ENCODE assay signal across 9 cellular contexts in genomic region chr3:119809249-119810017, GRCh38. TPM values are rescaled to one million over a fixed set of nuclear protein-coding genes. Genes with fewer than 3 reads are reported as not detected.
A peak's percentile ranks its signal among the peaks of the same experiment; 100 is the strongest.
DNase-seq lines count a peak whose midpoint lies in the region; ATAC-seq lines count a peak whose summit lies in the region.
"Had no signal": no experiment of that assay in that cellular context is flagged by ENCODE, and none has a peak within 500 bp of the region (broad histone marks: within the 10 kb centered on the region; RNA-seq: fewer than 3 reads in every experiment).

No MANE protein-coding gene starts in this region.

- H3K4me3 Mint-ChIP-seq in activated T-helper 2 cell treated with anti-CD3 and anti-CD28 coated beads, Interferon-gamma antibody, Interleukin-2, Interleukin-4, amounts not matched to agents 10 μg/mL and 5 μg/mL and 100 μg/mL, durations not matched to agents 14 hours and 24 hours and 36 hours (ENCODE audit: low read depth), result peak overlapping the region; percentile 71

- ATAC-seq in activated CD4-positive, CD25-positive, alpha-beta regulatory T cell treated with anti-CD3 and anti-CD28 coated beads, Interleukin-2, amount 50 U/mL, for 24 hours, result no peak
- ATAC-seq in HG02852 (IDR thresholded peaks at IDR 0.05; ENCODE audit: unreplicated experiment), result peak; percentile 48
- ATAC-seq in left lobe of liver, result no peak

- no peaks in the 10 kb centered on the region for H3K27me3 ChIP-seq in mucosa of rectum (ENCODE audit: control insufficient read depth in 2 of 2, insufficient read depth in 2 of 2, low read length in 2 of 2)
- H3K27me3 ChIP-seq: BLaER1 treated with 17β-estradiol and CSF1 and Interleukin-3, amounts not matched to agents 10 nM and 100 nM had no signal

- no peaks in the 10 kb centered on the region for H3K4me1 ChIP-seq in mucosa of rectum (ENCODE audit: control insufficient read depth in 2 of 2, insufficient read depth in 2 of 2, low read length in 2 of 2)
- H3K4me1 ChIP-seq: BLaER1 treated with 17β-estradiol and CSF1 and Interleukin-3, amounts not matched to agents 10 nM and 100 nM had no signal

- H3K27me3 Mint-ChIP-seq in activated T-helper 2 cell treated with anti-CD3 and anti-CD28 coated beads, Interferon-gamma antibody, Interleukin-2, Interleukin-4, amounts not matched to agents 10 μg/mL and 5 μg/mL and 100 μg/mL, durations not matched to agents 14 hours and 24 hours and 36 hours (ENCODE audit: low read depth), result peaks cover 14% of the 10 kb centered on the region

- peak overlapping the region; percentile 57 to 68 for H3K4me3 ChIP-seq in mucosa of rectum (ENCODE audit: low read length in 2 of 2)
- H3K4me3 ChIP-seq: BLaER1 treated with 17β-estradiol and CSF1 and Interleukin-3, amounts not matched to agents 10 nM and 100 nM had no signal

- H3K9me3 ChIP-seq in mucosa of rectum (ENCODE audit: control insufficient read depth in 2 of 2, low read length in 2 of 2), result no peaks in the 10 kb centered on the region
- H3K9me3 ChIP-seq: BLaER1 treated with 17β-estradiol and CSF1 and Interleukin-3, amounts not matched to agents 10 nM and 100 nM had no signal

- no peak overlapping the region for H3K27ac ChIP-seq in mucosa of rectum (ENCODE audit: low read depth in 2 of 2, low read length in 2 of 2)
- H3K27ac ChIP-seq: BLaER1 treated with 17β-estradiol and CSF1 and Interleukin-3, amounts not matched to agents 10 nM and 100 nM had no signal

- peaks cover 6% of the 10 kb centered on the region for H3K4me1 Mint-ChIP-seq in activated T-helper 2 cell treated with anti-CD3 and anti-CD28 coated beads, Interferon-gamma antibody, Interleukin-2, Interleukin-4, amounts not matched to agents 10 μg/mL and 5 μg/mL and 100 μg/mL, durations not matched to agents 14 hours and 24 hours and 36 hours (ENCODE audit: low read depth)

- no peaks in the 10 kb centered on the region for H3K9me3 Mint-ChIP-seq in activated T-helper 2 cell treated with anti-CD3 and anti-CD28 coated beads, Interferon-gamma antibody, Interleukin-2, Interleukin-4, amounts not matched to agents 10 μg/mL and 5 μg/mL and 100 μg/mL, durations not matched to agents 14 hours and 24 hours and 36 hours

- H3K9ac ChIP-seq in mucosa of rectum (ENCODE audit: low read depth in 1 of 2, low read length in 2 of 2), result no peak overlapping the region
- H3K9ac ChIP-seq: BLaER1 treated with 17β-estradiol and CSF1 and Interleukin-3, amounts not matched to agents 10 nM and 100 nM had no signal

- intact Hi-C loops in activated T-helper 2 cell treated with anti-CD3 and anti-CD28 coated beads, Interferon-gamma antibody, Interleukin-2, Interleukin-4, amounts not matched to agents 10 μg/mL and 5 μg/mL and 100 μg/mL, durations not matched to agents 14 hours and 24 hours and 36 hours (cut with micrococcal nuclease), result no loop called here

- H3K36me3 ChIP-seq in mucosa of rectum (ENCODE audit: control insufficient read depth in 2 of 2, insufficient read depth in 2 of 2, low read length in 2 of 2), result peaks cover 10 to 14% of the 10 kb centered on the region in 2 donors
- H3K36me3 ChIP-seq: BLaER1 treated with 17β-estradiol and CSF1 and Interleukin-3, amounts not matched to agents 10 nM and 100 nM had no signal

- no peak overlapping the region for H3K27ac Mint-ChIP-seq in activated T-helper 2 cell treated with anti-CD3 and anti-CD28 coated beads, Interferon-gamma antibody, Interleukin-2, Interleukin-4, amounts not matched to agents 10 μg/mL and 5 μg/mL and 100 μg/mL, durations not matched to agents 14 hours and 24 hours and 36 hours

- H3K36me3 Mint-ChIP-seq in activated T-helper 2 cell treated with anti-CD3 and anti-CD28 coated beads, Interferon-gamma antibody, Interleukin-2, Interleukin-4, amounts not matched to agents 10 μg/mL and 5 μg/mL and 100 μg/mL, durations not matched to agents 14 hours and 24 hours and 36 hours (ENCODE audit: low read depth), result no peaks in the 10 kb centered on the region

- peak; percentile 37 for DNase-seq in activated CD4-positive, CD25-positive, alpha-beta regulatory T cell treated with anti-CD3 and anti-CD28 coated beads, Interleukin-2, amount 50 U/mL, for 72 hours
- DNase-seq in activated T-helper 2 cell treated with anti-CD3 and anti-CD28 coated beads, Interferon-gamma antibody, Interleukin-2, Interleukin-4, amounts not matched to agents 10 μg/mL and 5 μg/mL and 100 μg/mL, durations not matched to agents 14 hours and 24 hours and 36 hours (ENCODE audit: low spot score), result no peak
- DNase-seq in NCI-H187 treated with DMSO at 0.1 percent for 48 hours (lab: John Stamatoyannopoulos, UW), result no peak
- no peak for DNase-seq in left lobe of liver (ENCODE audit: low spot score)
- no peak for DNase-seq in NCI-H1105 treated with DMSO at 0.1 percent for 48 hours (lab: John Stamatoyannopoulos, UW)

RNA-seq across cellular contexts. Expression of gene NR1I2, which starts 27.5 kb away (rescaled TPM):
- total RNA-seq in activated T-helper 2 cell treated with anti-CD3 and anti-CD28 coated beads, Interferon-gamma antibody, Interleukin-2, Interleukin-4, amounts not matched to agents 10 μg/mL and 5 μg/mL and 100 μg/mL, durations not matched to agents 14 hours and 24 hours and 36 hours, result 0.11 TPM in 2 replicates
- 206 TPM for total RNA-seq in left lobe of liver

Comparison
In these comparisons a context has a peak if more than half of its experiments do, and no peak if none do; other contexts are left out.
1. RNA of gene NR1I2, which starts 27.5 kb away (total RNA-seq): 206 TPM in left lobe of liver (single experiment); 0.11 TPM in activated T-helper 2 cell treated with anti-CD3 and anti-CD28 coated beads, Interferon-gamma antibody, Interleukin-2, Interleukin-4, amounts not matched to agents 10 μg/mL and 5 μg/mL and 100 μg/mL, durations not matched to agents 14 hours and 24 hours and 36 hours; every median in the first group is over 100 times any median in the second.